Comparison of ENCODE assay signal across 28 cellular contexts in genomic region chr5:109888980-109889379, GRCh38.
"Had no signal": no experiment of that assay in that cellular context is flagged by ENCODE, and none has a peak within 500 bp of the region (broad histone marks: within the 10 kb centered on the region; RNA-seq: fewer than 3 reads in every experiment).

No MANE protein-coding gene starts in this region.

- DNase-seq: colonic mucosa; cortex of kidney; dermis blood vessel endothelial cell; dorsolateral prefrontal cortex; effector CD4-positive, alpha-beta T cell; effector CD8-positive, alpha-beta T cell; effector memory CD4-positive, alpha-beta T cell; effector memory CD8-positive, alpha-beta T cell; endodermal cell; erythroblast; esophagus squamous epithelium; foreskin fibroblast; foreskin keratinocyte; foreskin melanocyte; gastrocnemius medialis; glutamatergic neuron; head of caudate nucleus; heart left ventricle; heart right ventricle had no signal

- H3K4me3 ChIP-seq: colonic mucosa, coronary artery, dorsolateral prefrontal cortex, esophagus muscularis mucosa, esophagus squamous epithelium, gastrocnemius medialis, gastroesophageal sphincter, heart left ventricle, heart right ventricle had no signal

- H3K27ac ChIP-seq: colonic mucosa, coronary artery, dorsolateral prefrontal cortex, epithelial cell of prostate, esophagus muscularis mucosa, esophagus squamous epithelium, foreskin keratinocyte, gastrocnemius medialis, gastroesophageal sphincter, heart left ventricle, heart right ventricle had no signal

- FAIRE-seq: colon, endometrium, endothelial cell of umbilical vein, frontal cortex had no signal

- H3K27me3 ChIP-seq: colonic mucosa, dorsolateral prefrontal cortex, esophagus muscularis mucosa, esophagus squamous epithelium, foreskin keratinocyte, gastrocnemius medialis, gastroesophageal sphincter, heart left ventricle, heart right ventricle had no signal

- ATAC-seq: effector memory CD8-positive, alpha-beta T cell; esophagus mucosa; foreskin keratinocyte; gastrocnemius medialis; gastroesophageal sphincter; heart left ventricle; heart right ventricle had no signal

- H3K4me1 ChIP-seq: colonic mucosa, esophagus muscularis mucosa, esophagus squamous epithelium, foreskin keratinocyte, gastrocnemius medialis, gastroesophageal sphincter, heart left ventricle, heart right ventricle had no signal

- H3K9me3 ChIP-seq: colonic mucosa, esophagus muscularis mucosa, esophagus squamous epithelium, gastrocnemius medialis, gastroesophageal sphincter, heart left ventricle, heart right ventricle had no signal

- H3K36me3 ChIP-seq: colonic mucosa, esophagus muscularis mucosa, esophagus squamous epithelium, gastrocnemius medialis, gastroesophageal sphincter, heart left ventricle, heart right ventricle had no signal
